In the genomic region with DNA sequence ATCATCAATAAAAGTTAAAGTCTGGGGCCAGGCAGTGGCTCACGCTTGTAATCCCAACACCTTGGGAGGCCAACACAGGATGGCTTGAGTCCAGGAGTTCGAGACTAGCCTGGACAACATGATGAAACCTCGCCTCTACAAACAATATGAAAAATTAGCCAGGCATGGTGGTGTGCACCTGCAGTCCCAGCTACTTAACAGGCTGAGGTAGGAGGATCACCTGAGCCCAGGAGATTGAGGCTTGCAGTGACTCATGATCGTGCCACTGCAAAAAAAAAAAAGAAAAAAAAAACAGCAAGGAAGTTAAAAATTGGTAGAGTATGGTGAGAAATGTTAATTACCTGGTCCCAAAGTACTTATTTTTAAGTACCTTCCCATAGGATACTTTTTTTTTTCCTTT, we compare ENCODE assay signal across 23 cellular contexts. TPM values are rescaled to one million over a fixed set of nuclear protein-coding genes. Genes with fewer than 3 reads are reported as not detected.
DNase-seq lines count a peak whose midpoint lies in the region; ATAC-seq, FAIRE-seq and TF ChIP-seq lines count a peak whose summit lies in the region.
"Had no signal": no experiment of that assay in that cellular context is flagged by ENCODE, and none has a peak within 500 bp of the region (broad histone marks: within the 10 kb centered on the region; RNA-seq: fewer than 3 reads in every experiment).

No MANE protein-coding gene starts in this region.

- intact Hi-C loops in GM12878 (cut with micrococcal nuclease; ENCODE audit: unreplicated experiment): no loop called here

- peaks cover 39% of the 10 kb centered on the region for H3K4me1 Mint-ChIP-seq in activated CD8-positive, alpha-beta memory T cell treated with anti-CD3 and anti-CD28 coated beads, Interleukin-2, amount 10 ng/mL, durations not matched to agents 7 days and 5 days

- RAD21 ChIA-PET in GM12878 (lab: Charles Lee; ENCODE audit: unreplicated experiment): interaction anchor here (1.3 kb wide), 1 partner anchor 10 kb away, joined by 3 read pairs; no protein-coding TSS in a partner anchor

- no peaks in the 10 kb centered on the region for H3K27me3 Mint-ChIP-seq in activated CD8-positive, alpha-beta memory T cell treated with anti-CD3 and anti-CD28 coated beads, Interleukin-2, amount 10 ng/mL, durations not matched to agents 7 days and 5 days
- H3K27me3 Mint-ChIP-seq: CD8-positive, alpha-beta memory T cell had no signal

- DNase-seq in NCI-H2029 (lab: John Stamatoyannopoulos, UW) (peak; percentile 27), NCI-H2029 treated with DMSO at 0.1 percent for 48 hours (lab: John Stamatoyannopoulos, UW) (no peak), GM18507 (ENCODE audit: extremely low spot score, insufficient read length, low read depth) (no peak), GM12878 (ENCODE audit: low read depth, low spot score) (no peak), glomerular visceral epithelial cell (ENCODE audit: extremely low spot score) (peak; percentile 9), C1 segment of cervical spinal cord (lab: John Stamatoyannopoulos, UW) (no peak), T-helper 2 cell (no peak)
- no peak for DNase-seq in activated CD8-positive, alpha-beta memory T cell treated with anti-CD3 and anti-CD28 coated beads, Interleukin-2, amount 10 ng/mL, durations not matched to agents 7 days and 5 days
- DNase-seq: CD8-positive, alpha-beta memory T cell; EL; GF-D8; GM23248; KG1; NCI-H1105; NCI-H146; NCI-H2081; NCI-H2227 treated with DMSO at 0.1 percent for 48 hours; NCI-H510A; NCI-H748 treated with DMSO at 0.1 percent for 48 hours; Right ventricle myocardium superior had no signal

- no peaks in the 10 kb centered on the region for H4K20me1 ChIP-seq in GM12878 (ENCODE audit: control insufficient read depth, insufficient read depth)

- no peak for ATAC-seq in GM12878
- ATAC-seq in activated CD8-positive, alpha-beta memory T cell treated with anti-CD3 and anti-CD28 coated beads, Interleukin-2, amount 10 ng/mL, durations not matched to agents 7 days and 5 days: no peak

- FAIRE-seq in GM18507 (lab: Jason Lieb, UNC) (peak; percentile 42), GM12878 (lab: Jason Lieb, UNC) (no peak)

- no peak overlapping the region for H3K9ac ChIP-seq in GM12878 (ENCODE audit: control insufficient read depth, insufficient read depth, low read length)
- H3K9ac ChIP-seq: BLaER1 treated with 17β-estradiol and CSF1 and Interleukin-3, amounts not matched to agents 10 nM and 100 nM; GM23248 had no signal

- peaks cover 95% of the 10 kb centered on the region for H3K79me2 ChIP-seq in GM12878 (ENCODE audit: control insufficient read depth, insufficient read depth, low read length)

- no peak for TF ChIP-seq RAD21 in GM12878 (IDR thresholded peaks at IDR 0.05; ENCODE audit: insufficient read depth, low read depth, low read length)

- SMC1A ChIA-PET in GM12878 (lab: Charles Lee; ENCODE audit: uncharacterized antibody, unreplicated experiment): interaction anchor here (0.7 to 1.7 kb wide), 4 partner anchors 17 to 132 kb away, joined by 3 to 6 read pairs (median 4); no protein-coding TSS in a partner anchor

- in situ Hi-C loops in GM12878 (cut with MboI): loop anchor here (5.0 kb wide), 2 partner anchors 134 to 224 kb away; no protein-coding TSS in a partner anchor

- CTCF ChIA-PET in GM12878 (lab: Yijun Ruan, JAX): interaction anchor here (1.6 kb wide), 1 partner anchor 133 kb away, joined by 6 read pairs; no protein-coding TSS in a partner anchor
- CTCF ChIA-PET in activated CD8-positive, alpha-beta memory T cell treated with anti-CD3 and anti-CD28 coated beads, Interleukin-2, amount 10 ng/mL, durations not matched to agents 7 days and 5 days (lab: Charles Lee): interaction anchor here (0.8 kb wide), 1 partner anchor 22 kb away, joined by 3 read pairs; no protein-coding TSS in a partner anchor

- H3K27me3 ChIP-seq in GM12878 (replicated peaks in 1 of 2; ENCODE audit: control insufficient read depth in 2 of 2, insufficient read depth in 2 of 2, low read length in 1 of 2): no peaks in the 10 kb centered on the region
- H3K27me3 ChIP-seq: BLaER1 treated with 17β-estradiol and CSF1 and Interleukin-3, amounts not matched to agents 10 nM and 100 nM had no signal

- no peak for TF ChIP-seq POLR2A in GM12878 (IDR thresholded peaks at IDR 0.05; ENCODE audit: low read depth, low read length)

- no peaks in the 10 kb centered on the region for H3K9me3 Mint-ChIP-seq in activated CD8-positive, alpha-beta memory T cell treated with anti-CD3 and anti-CD28 coated beads, Interleukin-2, amount 10 ng/mL, durations not matched to agents 7 days and 5 days (ENCODE audit: low read depth)
- H3K9me3 Mint-ChIP-seq: CD8-positive, alpha-beta memory T cell had no signal

- H2AFZ ChIP-seq in GM12878 (ENCODE audit: control insufficient read depth, low read depth, low read length): no peak overlapping the region
- H2AFZ ChIP-seq: GM23248 had no signal

- POLR2A ChIA-PET in GM12878 (lab: Charles Lee): interaction anchor here (0.6 kb wide), 2 partner anchors 16 to 651 kb away, joined by 4 to 8 read pairs; no protein-coding TSS in a partner anchor

- H3K27ac Mint-ChIP-seq in activated CD8-positive, alpha-beta memory T cell treated with anti-CD3 and anti-CD28 coated beads, Interleukin-2, amount 10 ng/mL, durations not matched to agents 7 days and 5 days: no peak overlapping the region

- TF ChIP-seq CTCF in GM12878 (IDR thresholded peaks at IDR 0.05 in 2 of 3, conservative IDR thresholded peaks at IDR 0.05 in 1 of 3; ENCODE audit: control insufficient read depth in 2 of 3, extremely low read depth in 1 of 3, insufficient read depth in 1 of 3, low read depth in 3 of 3, low read length in 3 of 3): no peak

- BruUV-seq in GM12878 (replicated peaks; lab: Mats Ljungman, UMichigan): no TSS peak

- H3K4me2 ChIP-seq in GM12878 (ENCODE audit: control insufficient read depth, insufficient read depth): no peak overlapping the region

- no peaks in the 10 kb centered on the region; the same call in 1 of the 3 replicates for H3K9me3 ChIP-seq in GM12878 (replicated peaks; ENCODE audit: control insufficient read depth, insufficient read depth, low read length)
- H3K9me3 ChIP-seq: BLaER1 treated with 17β-estradiol and CSF1 and Interleukin-3, amounts not matched to agents 10 nM and 100 nM; HAP-1 had no signal

- H3K36me3 ChIP-seq in GM12878 (ENCODE audit: control insufficient read depth in 2 of 2, insufficient read depth in 2 of 2, low read length in 1 of 2): peaks cover 3 to 15% of the 10 kb centered on the region in 2 experiments; a peak in 3 of 4 replicates
- H3K36me3 ChIP-seq: HAP-1 had no signal

- no peak overlapping the region for H3K4me3 ChIP-seq in GM12878
- H3K4me3 ChIP-seq: BLaER1 treated with 17β-estradiol and CSF1 and Interleukin-3, amounts not matched to agents 10 nM and 100 nM; GM23248; HAP-1 had no signal

- TF ChIP-seq EP300 in GM12878 (IDR thresholded peaks at IDR 0.05; ENCODE audit: borderline replicate concordance in 1 of 2, control insufficient read depth in 1 of 2, low read depth in 2 of 2, low read length in 2 of 2): no peak

- no peak overlapping the region; the same call in 1 of the 2 replicates for H3K27ac ChIP-seq in GM12878 (ENCODE audit: control insufficient read depth, insufficient read depth)
- H3K27ac ChIP-seq: 22Rv1; BLaER1 treated with 17β-estradiol and CSF1 and Interleukin-3, amounts not matched to agents 10 nM and 100 nM; GM23248 had no signal

- WGBS in GM12878 (ENCODE audit: insufficient coverage, insufficient replicate concordance, low lambda C conversion rate, missing lambda C conversion rate): 80% methylated on average over 3 of the region's 4 CpGs

- H3K4me1 ChIP-seq in GM12878 (ENCODE audit: control insufficient read depth, insufficient read depth, low read length): peaks cover 21% of the 10 kb centered on the region

- H3K36me3 Mint-ChIP-seq in activated CD8-positive, alpha-beta memory T cell treated with anti-CD3 and anti-CD28 coated beads, Interleukin-2, amount 10 ng/mL, durations not matched to agents 7 days and 5 days: peaks cover 11% of the 10 kb centered on the region

- H3K4me3 Mint-ChIP-seq in activated CD8-positive, alpha-beta memory T cell treated with anti-CD3 and anti-CD28 coated beads, Interleukin-2, amount 10 ng/mL, durations not matched to agents 7 days and 5 days: no peak overlapping the region
- H3K4me3 Mint-ChIP-seq: CD8-positive, alpha-beta memory T cell had no signal

TF ChIP-seq in GM12878, 131 proteins besides CTCF, POLR2A, EP300 and RAD21:
- TF ChIP-seq STAT3 (IDR thresholded peaks at IDR 0.05; ENCODE audit: low read depth, low read length) (no peak), JUNB (IDR thresholded peaks at IDR 0.05) (peak; percentile 19; the same call in 1 of the 2 replicates)
TF ChIP-seq in GM12878: peak in this region for 1.

RNA-seq across cellular contexts. Expression of a gene that starts 27.5 kb away (rescaled TPM):
- 401 and 420 TPM in 2 replicates for total RNA-seq in GM12878 (2013; cell fraction: nucleolus; rRNA removed)
- total RNA-seq in GM12878 (2014; rRNA removed): 56.4 and 73.7 TPM in 2 replicates
- 118 and 122 TPM in 2 replicates for total RNA-seq in GM12878 (2014; rRNA removed; fragmentation: Illumina TruSeq; extraction: Trizol)
- total RNA-seq in GM12878 (2021): 60.4 and 61.3 TPM in 2 replicates
- polyA plus RNA-seq in GM12878 (2011; ENCODE audit: low read depth): 43.9 TPM
- 51.9 and 67.4 TPM in 2 replicates for polyA plus RNA-seq in GM12878 (2011; rRNA removed)
- 14.5 and 19.1 TPM in 2 replicates for polyA plus RNA-seq in GM12878 (2011; cell fraction: cytosol; rRNA removed)
- 95.0 and 104 TPM in 2 replicates for polyA plus RNA-seq in GM12878 (2011; cell fraction: nucleus; rRNA removed)
- 48.5 and 61.3 TPM in 2 replicates for polyA plus RNA-seq in GM12878 (2012)
- polyA plus RNA-seq in GM12878 (2014; fragmentation: Illumina TruSeq; extraction: Trizol): 55.8 and 82.0 TPM in 2 replicates
- 10 to 100 TPM; 40.2 to 42.5 TPM for polyA plus RNA-seq in GM12878 (2014; fragmentation: Nextera tagmentation; extraction: Ambion mirVana)
- polyA plus RNA-seq in GM12878 (2014; rRNA removed): 34.6 and 42.0 TPM in 2 replicates
- 10 to 100 TPM; 35.8 to 37.4 TPM for polyA plus RNA-seq in GM12878 (2016; fragmentation: Nextera tagmentation; extraction: Ambion mirVana)
- polyA minus RNA-seq in GM12878 (2011; rRNA and poly(A)+ RNA removed): 87.7 and 134 TPM in 2 replicates
- polyA minus RNA-seq in GM12878 (2011; cell fraction: cytosol; rRNA and poly(A)+ RNA removed): 21.4 and 22.9 TPM in 2 replicates
- 101 and 142 TPM in 2 replicates for polyA minus RNA-seq in GM12878 (2011; cell fraction: nucleus; rRNA and poly(A)+ RNA removed)
- total RNA-seq in activated CD8-positive, alpha-beta memory T cell treated with anti-CD3 and anti-CD28 coated beads, Interleukin-2, amount 10 ng/mL, durations not matched to agents 7 days and 5 days: 10 to 100 TPM; 49.3 to 62.9 TPM

Comparison
In these comparisons a context has a peak if more than half of its experiments do, and no peak if none do; other contexts are left out.
1. DNase-seq: peak in NCI-H2029 (single experiment) and glomerular visceral epithelial cell (single experiment); none in NCI-H2029 treated with DMSO at 0.1 percent for 48 hours (single experiment), GM18507 (single experiment), GM12878 (single experiment), C1 segment of cervical spinal cord (0 of 14), T-helper 2 cell (0 of 5) and activated CD8-positive, alpha-beta memory T cell treated with anti-CD3 and anti-CD28 coated beads, Interleukin-2, amount 10 ng/mL, durations not matched to agents 7 days and 5 days (single experiment).